8 cellular contexts compared by ENCODE assay signal in genomic region chr9:2970864-2971263, GRCh38.
"Had no signal": no experiment of that assay in that cellular context is flagged by ENCODE, and none has a peak within 500 bp of the region (broad histone marks: within the 10 kb centered on the region; RNA-seq: fewer than 3 reads in every experiment).

No MANE protein-coding gene starts in this region.

- DNase-seq: H9, HCEC 1CT, KBM-7 had no signal

- FAIRE-seq: H1, H54, HTR-8/SVneo had no signal

- H3K4me3 ChIP-seq: GM23338 had no signal

- H3K4me2 ChIP-seq: GM23338, KMS-11 had no signal

- ATAC-seq: GM23338 had no signal

- H3K27ac ChIP-seq: KMS-11 had no signal

- H3K9ac ChIP-seq: KMS-11 had no signal

- H2AFZ ChIP-seq: GM23338 had no signal
